Comparison of ENCODE assay signal across 8 cellular contexts in genomic region chr17:39450847-39451581, GRCh38. TPM values are rescaled to one million over a fixed set of nuclear protein-coding genes. Genes with fewer than 3 reads are reported as not detected.
DNase-seq lines count a peak whose midpoint lies in the region; ATAC-seq, FAIRE-seq and TF ChIP-seq lines count a peak whose summit lies in the region.

Gene MED1 (minus strand): TSS chr17:39451263. CDS start chr17:39451062, 201 bp downstream.

- no peak for TF ChIP-seq CTCF in pancreas (IDR thresholded peaks at IDR 0.05)
- TF ChIP-seq CTCF in tibial artery (IDR thresholded peaks at IDR 0.05), result no peak

- peak; percentile 81 for FAIRE-seq in pancreas (lab: Jason Lieb, UNC)

- intact Hi-C loops in Right ventricle myocardium inferior (cut with DNase I), result no loop called here
- intact Hi-C loops in pancreas (cut with DNase I), result no loop called here
- intact Hi-C loops in tibial artery (cut with DNase I; ENCODE audit: low total_unique reads), result loop anchor here (10.0 kb wide), 1 partner anchor 46 kb away; the partner anchor contains the start of gene FBXL20

- H3K4me1 ChIP-seq in pancreas (peaks cover 3 to 9% (median 9%) of the 10 kb centered on the region in 3 donors), tibial artery (peaks cover 0 to 29% (median 14%) of the 10 kb centered on the region in 4 donors)

- H3K27me3 ChIP-seq in pancreas, result no peaks in the 10 kb centered on the region
- H3K27me3 ChIP-seq in tibial artery, result no peaks in the 10 kb centered on the region

- TF ChIP-seq POLR2A in GM10847 (IDR thresholded peaks at IDR 0.05; ENCODE audit: extremely low read depth, insufficient read length), result peak; percentile 55

- no peaks in the 10 kb centered on the region for H3K36me3 ChIP-seq in pancreas
- peaks cover 4 to 24% (median 6%) of the 10 kb centered on the region in 3 donors for H3K36me3 ChIP-seq in tibial artery

- peak; percentile 91 for ATAC-seq in HG02759 (IDR thresholded peaks at IDR 0.05; ENCODE audit: unreplicated experiment)
- peak; percentile 98 for ATAC-seq in Right ventricle myocardium inferior
- peak; percentile 98 to 100 (median 100) for ATAC-seq in pancreas

- DNase-seq in NCI-H1417 (lab: John Stamatoyannopoulos, UW), result peak; percentile 97 to 99 (median 98)
- DNase-seq in SW 1271 (lab: John Stamatoyannopoulos, UW), result peak; percentile 96 to 98
- peak; percentile 79 for DNase-seq in activated naive CD8-positive, alpha-beta T cell treated with anti-CD3 and anti-CD28 coated beads, Interleukin-2, amount 50 U/mL, for 16 hours (ENCODE audit: low read depth, low spot score)
- DNase-seq in Right ventricle myocardium inferior (ENCODE audit: missing footprints), result peak; percentile 96
- DNase-seq in pancreas, result peak; percentile 87 to 95 (median 94)
- peak; percentile 93 to 96 for DNase-seq in tibial artery

- H3K27ac ChIP-seq in pancreas, result peak within 1 kb of the TSS; percentile 10 to 68 (median 59)
- H3K27ac ChIP-seq in tibial artery, result peak within 1 kb of the TSS; percentile 88 to 91

- WGBS in pancreas, 2 donors, result 0 to 1% methylated on average over 37 of the region's 37 CpGs

- H3K4me3 ChIP-seq in pancreas (peak within 1 kb of the TSS; percentile 55 to 81 (median 67)), tibial artery (peak within 1 kb of the TSS; percentile 73 to 88)

- H3K9me3 ChIP-seq in pancreas (no peaks in the 10 kb centered on the region), tibial artery (no peaks in the 10 kb centered on the region)

RNA-seq across cellular contexts. Expression of gene MED1, which starts in this region (rescaled TPM):
- 22.1 TPM for total RNA-seq in Right ventricle myocardium inferior
- 10 to 100 TPM in 4 of 6 donors, 1 to 10 TPM in 2; 7.1 to 16.8 (median 12.5) TPM for total RNA-seq in pancreas
- polyA plus RNA-seq in pancreas, result 1 to 10 TPM; 4.0 to 6.0 TPM

Comparison
In these comparisons a context has a peak if more than half of its experiments do, and no peak if none do; other contexts are left out.
1. Peak in every context shown above with its lines: DNase-seq, ATAC-seq, H3K4me3 ChIP-seq and H3K27ac ChIP-seq.